1 cellular context compared by ENCODE assay signal in the genomic region with DNA sequence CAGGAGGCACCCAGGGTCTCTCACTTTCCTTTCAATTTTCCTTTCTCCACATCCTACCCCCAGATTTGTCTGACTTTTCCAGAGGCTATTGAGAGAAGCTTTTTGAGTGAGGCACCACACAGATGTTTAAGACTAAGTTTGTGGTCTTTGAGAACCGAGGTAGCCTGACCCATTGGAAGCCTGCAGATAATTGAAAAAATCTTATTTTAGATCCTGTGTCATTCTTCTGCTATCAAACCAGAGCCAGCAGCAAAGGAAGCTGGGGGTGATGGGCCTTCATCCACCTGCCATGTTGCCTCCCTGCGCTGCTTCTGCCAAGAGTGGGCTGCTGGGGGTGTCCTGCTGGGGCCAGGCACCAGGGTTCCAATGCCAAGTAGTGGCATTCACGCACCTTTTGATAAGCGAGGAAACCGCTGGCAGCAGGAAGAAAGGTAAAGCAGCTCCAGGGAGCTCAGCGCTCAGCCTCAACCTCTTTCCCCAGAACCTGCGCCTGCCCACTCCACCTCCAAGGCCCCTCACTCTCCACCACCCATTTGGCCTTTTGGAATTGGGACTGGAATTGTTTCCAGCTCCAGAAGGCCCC.
TF ChIP-seq lines count a peak whose summit lies in the region.

No MANE protein-coding gene starts in this region.

TF ChIP-seq in HepG2, 621 proteins besides CTCF, POLR2A, EP300 and RAD21:
- no peak for TF ChIP-seq ZNF337 (CRISPR knock-in tag; IDR thresholded peaks at IDR 0.05; ENCODE audit: borderline replicate concordance, low read depth)
- TF ChIP-seq ZNF12 (CRISPR knock-in tag; IDR thresholded peaks at IDR 0.05), result no peak
- TF ChIP-seq, protein P1, sequence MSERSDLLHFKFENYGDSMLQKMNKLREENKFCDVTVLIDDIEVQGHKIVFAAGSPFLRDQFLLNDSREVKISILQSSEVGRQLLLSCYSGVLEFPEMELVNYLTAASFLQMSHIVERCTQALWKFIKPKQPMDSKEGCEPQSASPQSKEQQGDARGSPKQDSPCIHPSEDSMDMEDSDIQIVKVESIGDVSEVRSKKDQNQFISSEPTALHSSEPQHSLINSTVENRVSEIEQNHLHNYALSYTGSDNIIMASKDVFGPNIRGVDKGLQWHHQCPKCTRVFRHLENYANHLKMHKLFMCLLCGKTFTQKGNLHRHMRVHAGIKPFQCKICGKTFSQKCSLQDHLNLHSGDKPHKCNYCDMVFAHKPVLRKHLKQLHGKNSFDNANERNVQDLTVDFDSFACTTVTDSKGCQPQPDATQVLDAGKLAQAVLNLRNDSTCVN (CRISPR knock-in tag; IDR thresholded peaks at IDR 0.05; ENCODE audit: borderline replicate concordance), result no peak
- no peak for TF ChIP-seq ZNF879 (CRISPR knock-in tag; IDR thresholded peaks at IDR 0.05)
- no peak for TF ChIP-seq SRF (IDR thresholded peaks at IDR 0.05; ENCODE audit: low read depth, low read length)
- no peak for TF ChIP-seq RFX3 (CRISPR knock-in tag; IDR thresholded peaks at IDR 0.05)
- TF ChIP-seq TCF7 (IDR thresholded peaks at IDR 0.05; ENCODE audit: low read depth), result no peak
- no peak for TF ChIP-seq YEATS2 (CRISPR knock-in tag; IDR thresholded peaks at IDR 0.05; ENCODE audit: borderline replicate concordance)
- TF ChIP-seq, protein P2, sequence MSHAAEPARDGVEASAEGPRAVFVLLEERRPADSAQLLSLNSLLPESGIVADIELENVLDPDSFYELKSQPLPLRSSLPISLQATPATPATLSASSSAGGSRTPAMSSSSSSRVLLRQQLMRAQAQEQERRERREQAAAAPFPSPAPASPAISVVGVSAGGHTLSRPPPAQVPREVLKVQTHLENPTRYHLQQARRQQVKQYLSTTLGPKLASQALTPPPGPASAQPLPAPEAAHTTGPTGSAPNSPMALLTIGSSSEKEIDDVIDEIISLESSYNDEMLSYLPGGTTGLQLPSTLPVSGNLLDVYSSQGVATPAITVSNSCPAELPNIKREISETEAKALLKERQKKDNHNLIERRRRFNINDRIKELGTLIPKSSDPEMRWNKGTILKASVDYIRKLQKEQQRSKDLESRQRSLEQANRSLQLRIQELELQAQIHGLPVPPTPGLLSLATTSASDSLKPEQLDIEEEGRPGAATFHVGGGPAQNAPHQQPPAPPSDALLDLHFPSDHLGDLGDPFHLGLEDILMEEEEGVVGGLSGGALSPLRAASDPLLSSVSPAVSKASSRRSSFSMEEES (CRISPR knock-in tag; IDR thresholded peaks at IDR 0.05), result no peak
